11 cellular contexts compared by ENCODE assay signal in the genomic region with DNA sequence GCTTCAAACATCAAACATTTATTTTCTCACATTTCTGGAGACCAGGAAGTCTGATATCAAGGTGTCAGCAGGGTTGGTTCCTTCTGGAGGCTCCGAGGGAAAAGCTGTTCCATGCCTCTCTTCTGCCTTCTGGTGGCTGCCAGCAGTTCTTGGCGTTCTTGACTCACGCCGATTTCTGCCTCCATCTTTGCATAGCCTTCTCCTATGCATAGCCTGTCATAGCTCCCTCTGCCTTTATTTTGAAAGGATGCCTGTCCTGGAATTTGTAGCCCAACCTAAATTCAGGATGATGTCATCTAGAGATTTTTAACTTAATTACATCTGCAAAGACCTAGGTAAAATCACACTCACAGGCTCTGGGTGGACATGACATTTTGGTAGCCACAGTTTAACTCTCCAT.
A peak's percentile ranks its signal among the peaks of the same experiment; 100 is the strongest.
DNase-seq lines count a peak whose midpoint lies in the region; ATAC-seq and TF ChIP-seq lines count a peak whose summit lies in the region.
"Had no signal": no experiment of that assay in that cellular context is flagged by ENCODE, and none has a peak within 500 bp of the region (broad histone marks: within the 10 kb centered on the region; RNA-seq: fewer than 3 reads in every experiment).

No MANE protein-coding gene starts in this region.

- H3K27me3 Mint-ChIP-seq in stimulated activated naive CD8-positive, alpha-beta T cell treated with anti-CD3 and anti-CD28 coated beads, Interleukin-15, amount 100 ng/mL, for 72 hours = no peaks in the 10 kb centered on the region

- peaks cover 66% of the 10 kb centered on the region for H3K4me1 Mint-ChIP-seq in stimulated activated naive CD8-positive, alpha-beta T cell treated with anti-CD3 and anti-CD28 coated beads, Interleukin-15, amount 100 ng/mL, for 72 hours

- TF ChIP-seq CTCF in fibroblast of the aortic adventitia (IDR thresholded peaks at IDR 0.05; ENCODE audit: insufficient read depth, low read length) = peak; percentile 24

- peak; percentile 49 for DNase-seq in activated CD8-positive, alpha-beta memory T cell treated with anti-CD3 and anti-CD28 coated beads, Interleukin-2, amount 50 U/mL, for 48 hours
- DNase-seq in activated CD8-positive, alpha-beta memory T cell treated with anti-CD3 and anti-CD28 coated beads for 24 hours = no peak
- DNase-seq in fibroblast of the aortic adventitia (ENCODE audit: low read depth) (peak; percentile 16), NCI-H748 (lab: John Stamatoyannopoulos, UW; ENCODE audit: unreplicated experiment) (no peak)
- DNase-seq in stimulated activated naive CD8-positive, alpha-beta T cell treated with anti-CD3 and anti-CD28 coated beads, Interleukin-15, amount 100 ng/mL, for 72 hours = no peak
- DNase-seq: activated gamma-delta T cell treated with Interleukin-2 at 50 U/mL for 16 hours, NCI-H1436 had no signal

- no peaks in the 10 kb centered on the region for H3K9me3 Mint-ChIP-seq in stimulated activated naive CD8-positive, alpha-beta T cell treated with anti-CD3 and anti-CD28 coated beads, Interleukin-15, amount 100 ng/mL, for 72 hours

- ATAC-seq in SK-N-SH treated with all-trans-retinoic acid at 6 μM for 48 hours (peak; percentile 28; the same call in 1 of the 3 replicates), GM21526 (IDR thresholded peaks at IDR 0.05; ENCODE audit: low FRiP score, unreplicated experiment) (no peak), GM18868 (IDR thresholded peaks at IDR 0.05; ENCODE audit: unreplicated experiment) (no peak)
- no peak for ATAC-seq in stimulated activated naive CD8-positive, alpha-beta T cell treated with anti-CD3 and anti-CD28 coated beads, Interleukin-15, amount 100 ng/mL, for 72 hours

- no peak overlapping the region for H3K4me3 ChIP-seq in fibroblast of the aortic adventitia (ENCODE audit: low read depth, low read length)
- H3K4me3 ChIP-seq: SK-N-MC had no signal

- peak overlapping the region in 1 of 2 donors; percentile 28 for H3K4me3 Mint-ChIP-seq in stimulated activated naive CD8-positive, alpha-beta T cell treated with anti-CD3 and anti-CD28 coated beads, Interleukin-15, amount 100 ng/mL, for 72 hours

- H3K27ac Mint-ChIP-seq in stimulated activated naive CD8-positive, alpha-beta T cell treated with anti-CD3 and anti-CD28 coated beads, Interleukin-15, amount 100 ng/mL, for 72 hours = peak overlapping the region; percentile 56 to 86

TF ChIP-seq in SK-N-SH treated with all-trans-retinoic acid at 6 μM for 48 hours, 23 proteins besides CTCF, POLR2A, EP300 and RAD21:
- no peak for TF ChIP-seq CSDC2 (CRISPR knock-in tag; IDR thresholded peaks at IDR 0.05)
- TF ChIP-seq, protein P1, sequence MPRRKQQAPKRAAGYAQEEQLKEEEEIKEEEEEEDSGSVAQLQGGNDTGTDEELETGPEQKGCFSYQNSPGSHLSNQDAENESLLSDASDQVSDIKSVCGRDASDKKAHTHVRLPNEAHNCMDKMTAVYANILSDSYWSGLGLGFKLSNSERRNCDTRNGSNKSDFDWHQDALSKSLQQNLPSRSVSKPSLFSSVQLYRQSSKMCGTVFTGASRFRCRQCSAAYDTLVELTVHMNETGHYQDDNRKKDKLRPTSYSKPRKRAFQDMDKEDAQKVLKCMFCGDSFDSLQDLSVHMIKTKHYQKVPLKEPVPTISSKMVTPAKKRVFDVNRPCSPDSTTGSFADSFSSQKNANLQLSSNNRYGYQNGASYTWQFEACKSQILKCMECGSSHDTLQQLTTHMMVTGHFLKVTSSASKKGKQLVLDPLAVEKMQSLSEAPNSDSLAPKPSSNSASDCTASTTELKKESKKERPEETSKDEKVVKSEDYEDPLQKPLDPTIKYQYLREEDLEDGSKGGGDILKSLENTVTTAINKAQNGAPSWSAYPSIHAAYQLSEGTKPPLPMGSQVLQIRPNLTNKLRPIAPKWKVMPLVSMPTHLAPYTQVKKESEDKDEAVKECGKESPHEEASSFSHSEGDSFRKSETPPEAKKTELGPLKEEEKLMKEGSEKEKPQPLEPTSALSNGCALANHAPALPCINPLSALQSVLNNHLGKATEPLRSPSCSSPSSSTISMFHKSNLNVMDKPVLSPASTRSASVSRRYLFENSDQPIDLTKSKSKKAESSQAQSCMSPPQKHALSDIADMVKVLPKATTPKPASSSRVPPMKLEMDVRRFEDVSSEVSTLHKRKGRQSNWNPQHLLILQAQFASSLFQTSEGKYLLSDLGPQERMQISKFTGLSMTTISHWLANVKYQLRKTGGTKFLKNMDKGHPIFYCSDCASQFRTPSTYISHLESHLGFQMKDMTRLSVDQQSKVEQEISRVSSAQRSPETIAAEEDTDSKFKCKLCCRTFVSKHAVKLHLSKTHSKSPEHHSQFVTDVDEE (CRISPR knock-in tag; IDR thresholded peaks at IDR 0.05) = no peak
- no peak for TF ChIP-seq ISL1 (CRISPR knock-in tag; IDR thresholded peaks at IDR 0.05)
- TF ChIP-seq ZFP30 (CRISPR knock-in tag; IDR thresholded peaks at IDR 0.05) = no peak
- TF ChIP-seq OSR1 (CRISPR knock-in tag; IDR thresholded peaks at IDR 0.05) = no peak
- TF ChIP-seq, protein P2, sequence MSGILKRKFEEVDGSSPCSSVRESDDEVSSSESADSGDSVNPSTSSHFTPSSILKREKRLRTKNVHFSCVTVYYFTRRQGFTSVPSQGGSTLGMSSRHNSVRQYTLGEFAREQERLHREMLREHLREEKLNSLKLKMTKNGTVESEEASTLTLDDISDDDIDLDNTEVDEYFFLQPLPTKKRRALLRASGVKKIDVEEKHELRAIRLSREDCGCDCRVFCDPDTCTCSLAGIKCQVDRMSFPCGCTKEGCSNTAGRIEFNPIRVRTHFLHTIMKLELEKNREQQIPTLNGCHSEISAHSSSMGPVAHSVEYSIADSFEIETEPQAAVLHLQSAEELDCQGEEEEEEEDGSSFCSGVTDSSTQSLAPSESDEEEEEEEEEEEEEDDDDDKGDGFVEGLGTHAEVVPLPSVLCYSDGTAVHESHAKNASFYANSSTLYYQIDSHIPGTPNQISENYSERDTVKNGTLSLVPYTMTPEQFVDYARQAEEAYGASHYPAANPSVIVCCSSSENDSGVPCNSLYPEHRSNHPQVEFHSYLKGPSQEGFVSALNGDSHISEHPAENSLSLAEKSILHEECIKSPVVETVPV (CRISPR knock-in tag; IDR thresholded peaks at IDR 0.05) = no peak
- TF ChIP-seq ZFP3 (CRISPR knock-in tag; IDR thresholded peaks at IDR 0.05) = no peak
- TF ChIP-seq, protein P3, sequence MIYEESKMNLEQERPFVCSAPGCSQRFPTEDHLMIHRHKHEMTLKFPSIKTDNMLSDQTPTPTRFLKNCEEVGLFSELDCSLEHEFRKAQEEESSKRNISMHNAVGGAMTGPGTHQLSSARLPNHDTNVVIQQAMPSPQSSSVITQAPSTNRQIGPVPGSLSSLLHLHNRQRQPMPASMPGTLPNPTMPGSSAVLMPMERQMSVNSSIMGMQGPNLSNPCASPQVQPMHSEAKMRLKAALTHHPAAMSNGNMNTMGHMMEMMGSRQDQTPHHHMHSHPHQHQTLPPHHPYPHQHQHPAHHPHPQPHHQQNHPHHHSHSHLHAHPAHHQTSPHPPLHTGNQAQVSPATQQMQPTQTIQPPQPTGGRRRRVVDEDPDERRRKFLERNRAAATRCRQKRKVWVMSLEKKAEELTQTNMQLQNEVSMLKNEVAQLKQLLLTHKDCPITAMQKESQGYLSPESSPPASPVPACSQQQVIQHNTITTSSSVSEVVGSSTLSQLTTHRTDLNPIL (CRISPR knock-in tag; IDR thresholded peaks at IDR 0.05; ENCODE audit: low read depth) = no peak
- no peak for TF ChIP-seq RARB (CRISPR knock-in tag; IDR thresholded peaks at IDR 0.05)
- TF ChIP-seq PPARA (CRISPR knock-in tag; IDR thresholded peaks at IDR 0.05; ENCODE audit: borderline replicate concordance) = no peak
- TF ChIP-seq ARNTL (CRISPR knock-in tag; IDR thresholded peaks at IDR 0.05; ENCODE audit: borderline replicate concordance, low read depth) = no peak
- no peak for TF ChIP-seq ZNF565 (CRISPR knock-in tag; conservative IDR thresholded peaks at IDR 0.05; ENCODE audit: low read depth)
- TF ChIP-seq, protein P4, sequence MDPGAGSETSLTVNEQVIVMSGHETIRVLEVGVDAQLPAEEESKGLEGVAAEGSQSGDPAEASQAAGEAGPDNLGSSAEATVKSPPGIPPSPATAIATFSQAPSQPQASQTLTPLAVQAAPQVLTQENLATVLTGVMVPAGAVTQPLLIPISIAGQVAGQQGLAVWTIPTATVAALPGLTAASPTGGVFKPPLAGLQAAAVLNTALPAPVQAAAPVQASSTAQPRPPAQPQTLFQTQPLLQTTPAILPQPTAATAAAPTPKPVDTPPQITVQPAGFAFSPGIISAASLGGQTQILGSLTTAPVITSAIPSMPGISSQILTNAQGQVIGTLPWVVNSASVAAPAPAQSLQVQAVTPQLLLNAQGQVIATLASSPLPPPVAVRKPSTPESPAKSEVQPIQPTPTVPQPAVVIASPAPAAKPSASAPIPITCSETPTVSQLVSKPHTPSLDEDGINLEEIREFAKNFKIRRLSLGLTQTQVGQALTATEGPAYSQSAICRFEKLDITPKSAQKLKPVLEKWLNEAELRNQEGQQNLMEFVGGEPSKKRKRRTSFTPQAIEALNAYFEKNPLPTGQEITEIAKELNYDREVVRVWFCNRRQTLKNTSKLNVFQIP (CRISPR knock-in tag; IDR thresholded peaks at IDR 0.05; ENCODE audit: borderline replicate concordance, low read depth) = no peak
- TF ChIP-seq, protein P5, sequence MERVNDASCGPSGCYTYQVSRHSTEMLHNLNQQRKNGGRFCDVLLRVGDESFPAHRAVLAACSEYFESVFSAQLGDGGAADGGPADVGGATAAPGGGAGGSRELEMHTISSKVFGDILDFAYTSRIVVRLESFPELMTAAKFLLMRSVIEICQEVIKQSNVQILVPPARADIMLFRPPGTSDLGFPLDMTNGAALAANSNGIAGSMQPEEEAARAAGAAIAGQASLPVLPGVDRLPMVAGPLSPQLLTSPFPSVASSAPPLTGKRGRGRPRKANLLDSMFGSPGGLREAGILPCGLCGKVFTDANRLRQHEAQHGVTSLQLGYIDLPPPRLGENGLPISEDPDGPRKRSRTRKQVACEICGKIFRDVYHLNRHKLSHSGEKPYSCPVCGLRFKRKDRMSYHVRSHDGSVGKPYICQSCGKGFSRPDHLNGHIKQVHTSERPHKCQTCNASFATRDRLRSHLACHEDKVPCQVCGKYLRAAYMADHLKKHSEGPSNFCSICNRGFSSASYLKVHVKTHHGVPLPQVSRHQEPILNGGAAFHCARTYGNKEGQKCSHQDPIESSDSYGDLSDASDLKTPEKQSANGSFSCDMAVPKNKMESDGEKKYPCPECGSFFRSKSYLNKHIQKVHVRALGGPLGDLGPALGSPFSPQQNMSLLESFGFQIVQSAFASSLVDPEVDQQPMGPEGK (CRISPR knock-in tag; IDR thresholded peaks at IDR 0.05; ENCODE audit: borderline replicate concordance) = no peak

Comparison
In these comparisons a context has a peak if more than half of its experiments do, and no peak if none do; other contexts are left out.
1. DNase-seq: peak in activated CD8-positive, alpha-beta memory T cell treated with anti-CD3 and anti-CD28 coated beads, Interleukin-2, amount 50 U/mL, for 48 hours (single experiment) and fibroblast of the aortic adventitia (single experiment); none in activated CD8-positive, alpha-beta memory T cell treated with anti-CD3 and anti-CD28 coated beads for 24 hours (single experiment), stimulated activated naive CD8-positive, alpha-beta T cell treated with anti-CD3 and anti-CD28 coated beads, Interleukin-15, amount 100 ng/mL, for 72 hours (0 of 2) and NCI-H748 (single experiment).